ENCODE assay signal across 11 cellular contexts in genomic region chr4:153535735-153536494, GRCh38.
DNase-seq lines count a peak whose midpoint lies in the region; ATAC-seq and TF ChIP-seq lines count a peak whose summit lies in the region.
"Had no signal": no experiment of that assay in that cellular context is flagged by ENCODE, and none has a peak within 500 bp of the region (broad histone marks: within the 10 kb centered on the region; RNA-seq: fewer than 3 reads in every experiment).

No MANE protein-coding gene starts in this region.

- no peak for TF ChIP-seq CTCF in natural killer cell (IDR thresholded peaks at IDR 0.05)
- no peak for TF ChIP-seq CTCF in vagina (IDR thresholded peaks at IDR 0.05)

- no peak for TF ChIP-seq POLR2A in vagina (IDR thresholded peaks at IDR 0.05)

- ATAC-seq in natural killer cell (peak; percentile 21 to 69 (median 60)), HG02798 (IDR thresholded peaks at IDR 0.05; ENCODE audit: poor library complexity, unreplicated experiment) (no peak)
- ATAC-seq: A549 had no signal

- DNase-seq in NCI-H146 (lab: John Stamatoyannopoulos, UW), result peak; percentile 2
- no peak for DNase-seq in NCI-H146 treated with DMSO at 0.1 percent for 48 hours (lab: John Stamatoyannopoulos, UW; ENCODE audit: unreplicated experiment)
- peak; percentile 72 for DNase-seq in Karpas-422
- peak; percentile 24 for DNase-seq in central memory CD4-positive, alpha-beta T cell
- no peak for DNase-seq in natural killer cell
- no peak for DNase-seq in stimulated activated CD4-positive, alpha-beta T cell treated with anti-CD3 and anti-CD28 coated beads, Interleukin-2, amount 100 ng/mL, for 24 hours
- DNase-seq in vagina (ENCODE audit: extremely low spot score in 2 of 2), result no peak
- DNase-seq: heart right ventricle; stimulated activated CD8-positive, alpha-beta memory T cell treated with anti-CD3 and anti-CD28 coated beads, Interleukin-4, amount 100 ng/mL, for 48 hours had no signal

- H3K27me3 ChIP-seq in Karpas-422 (ENCODE audit: low read length), result no peaks in the 10 kb centered on the region
- no peaks in the 10 kb centered on the region for H3K27me3 ChIP-seq in vagina
- H3K27me3 ChIP-seq: heart right ventricle had no signal

- peaks cover 21% of the 10 kb centered on the region for H4K20me1 ChIP-seq in Karpas-422 (ENCODE audit: insufficient read depth, low read depth, low read length)

- H3K4me1 ChIP-seq in Karpas-422 (ENCODE audit: low read length), result peaks cover 32% of the 10 kb centered on the region
- peaks cover 44% of the 10 kb centered on the region for H3K4me1 ChIP-seq in vagina
- H3K4me1 ChIP-seq: A549 had no signal

- intact Hi-C loops in natural killer cell (cut with micrococcal nuclease), result no loop called here
- intact Hi-C loops in vagina (cut with DNase I), result no loop called here

- peak overlapping the region; percentile 83 for H3K4me3 Mint-ChIP-seq in natural killer cell

- peaks cover 31% of the 10 kb centered on the region for H3K79me2 ChIP-seq in Karpas-422 (ENCODE audit: low read length)

- H3K36me3 ChIP-seq in Karpas-422 (ENCODE audit: insufficient read depth, low read length) (no peaks in the 10 kb centered on the region), vagina (no peaks in the 10 kb centered on the region)
- H3K36me3 ChIP-seq: heart right ventricle had no signal

- H2AFZ ChIP-seq in Karpas-422 (ENCODE audit: low read length), result no peak overlapping the region

- no peak overlapping the region for H3K27ac ChIP-seq in Karpas-422 (ENCODE audit: low read length)
- H3K27ac ChIP-seq in vagina, result no peak overlapping the region
- H3K27ac ChIP-seq: A549, heart right ventricle had no signal

- H3K27me3 Mint-ChIP-seq in natural killer cell (ENCODE audit: low read depth in 2 of 2), result no peaks in the 10 kb centered on the region

- no peaks in the 10 kb centered on the region for H3K9me2 ChIP-seq in Karpas-422 (replicated peaks; ENCODE audit: insufficient read depth, low read length)

- H3K4me3 ChIP-seq in Karpas-422 (ENCODE audit: low read length) (no peak overlapping the region), vagina (no peak overlapping the region)
- H3K4me3 ChIP-seq: A549, heart right ventricle had no signal

- no peaks in the 10 kb centered on the region for H3K9me3 ChIP-seq in Karpas-422 (ENCODE audit: low read length)
- H3K9me3 ChIP-seq in vagina, result no peaks in the 10 kb centered on the region
- H3K9me3 ChIP-seq: A549, heart right ventricle had no signal

- H3K4me1 Mint-ChIP-seq in natural killer cell, result peaks cover 78 to 83% of the 10 kb centered on the region in 2 donors

- H3K9me3 Mint-ChIP-seq in natural killer cell, result no peaks in the 10 kb centered on the region

- H3K4me2 ChIP-seq in Karpas-422 (ENCODE audit: low read depth, low read length, poor library complexity, severe bottlenecking), result peak overlapping the region; percentile 4
- H3K4me2 ChIP-seq: A549 had no signal

- H3K27ac Mint-ChIP-seq in natural killer cell, result peak overlapping the region; percentile 89 to 90

- no peak overlapping the region for H3K9ac ChIP-seq in Karpas-422 (ENCODE audit: low read length)

- no peaks in the 10 kb centered on the region for H3K36me3 Mint-ChIP-seq in natural killer cell

Comparison
In these comparisons a context has a peak if more than half of its experiments do, and no peak if none do; other contexts are left out.
1. DNase-seq: peak in NCI-H146 (single experiment), Karpas-422 (single experiment) and central memory CD4-positive, alpha-beta T cell (single experiment); none in NCI-H146 treated with DMSO at 0.1 percent for 48 hours (single experiment), natural killer cell (single experiment), stimulated activated CD4-positive, alpha-beta T cell treated with anti-CD3 and anti-CD28 coated beads, Interleukin-2, amount 100 ng/mL, for 24 hours (0 of 2) and vagina (0 of 2).